Comparison of ENCODE assay signal across 13 cellular contexts in the genomic region with DNA sequence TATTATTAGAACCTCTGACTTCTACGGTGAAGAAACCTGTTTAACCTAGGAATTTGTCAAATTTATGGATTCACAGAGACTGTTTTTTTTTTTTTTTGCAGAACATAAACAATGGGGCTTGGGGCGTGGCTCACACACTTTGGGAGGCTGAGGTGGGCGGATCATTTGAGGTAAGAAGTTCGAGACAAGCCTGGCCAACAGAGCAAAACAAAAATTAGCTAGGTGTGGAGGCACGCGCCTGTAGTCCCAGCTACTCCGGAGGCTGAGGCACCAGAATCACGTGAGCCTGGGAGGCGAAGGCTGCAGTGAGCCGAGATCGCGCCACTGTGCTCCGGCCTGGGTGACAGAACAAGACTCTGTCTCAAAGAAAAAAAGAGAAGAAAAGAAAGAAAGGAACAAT. TPM values are rescaled to one million over a fixed set of nuclear protein-coding genes. Genes with fewer than 3 reads are reported as not detected.
A peak's percentile ranks its signal among the peaks of the same experiment; 100 is the strongest.
DNase-seq lines count a peak whose midpoint lies in the region; ATAC-seq and TF ChIP-seq lines count a peak whose summit lies in the region.
"Had no signal": no experiment of that assay in that cellular context is flagged by ENCODE, and none has a peak within 500 bp of the region (broad histone marks: within the 10 kb centered on the region; RNA-seq: fewer than 3 reads in every experiment).

No MANE protein-coding gene starts in this region.

- H3K27me3 Mint-ChIP-seq in activated CD4-positive, alpha-beta T cell treated with anti-CD3 and anti-CD28 coated beads for 36 hours = no peaks in the 10 kb centered on the region
- H3K27me3 Mint-ChIP-seq in HFFc6 (ENCODE audit: insufficient read depth) = peaks cover 5% of the 10 kb centered on the region
- H3K27me3 Mint-ChIP-seq in activated naive CD8-positive, alpha-beta T cell treated with anti-CD3 and anti-CD28 coated beads, Interleukin-2, amount 10 ng/mL, durations not matched to agents 7 days and 5 days = no peaks in the 10 kb centered on the region
- H3K27me3 Mint-ChIP-seq in nephron progenitor cell (ENCODE audit: low read depth, poor library complexity) = no peaks in the 10 kb centered on the region

- H3K4me1 Mint-ChIP-seq in activated CD4-positive, alpha-beta T cell treated with anti-CD3 and anti-CD28 coated beads for 36 hours = peaks cover 42% of the 10 kb centered on the region
- peaks cover 41% of the 10 kb centered on the region for H3K4me1 Mint-ChIP-seq in HFFc6 (ENCODE audit: low read depth)
- H3K4me1 Mint-ChIP-seq in activated naive CD8-positive, alpha-beta T cell treated with anti-CD3 and anti-CD28 coated beads, Interleukin-2, amount 10 ng/mL, durations not matched to agents 7 days and 5 days = peaks cover 32% of the 10 kb centered on the region
- peaks cover 29% of the 10 kb centered on the region for H3K4me1 Mint-ChIP-seq in nephron progenitor cell

- no peak for ATAC-seq in activated CD4-positive, alpha-beta T cell treated with anti-CD3 and anti-CD28 coated beads for 36 hours
- no peak for ATAC-seq in activated naive CD8-positive, alpha-beta T cell treated with anti-CD3 and anti-CD28 coated beads, Interleukin-2, amount 10 ng/mL, durations not matched to agents 7 days and 5 days (ENCODE audit: low read depth)
- ATAC-seq in HG02885 (IDR thresholded peaks at IDR 0.05; ENCODE audit: poor library complexity, unreplicated experiment) = no peak
- ATAC-seq in sciatic nerve = no peak

- CTCF ChIA-PET in activated CD4-positive, alpha-beta T cell treated with anti-CD3 and anti-CD28 coated beads for 36 hours (lab: Charles Lee) = interaction anchor here (1.1 to 6.9 kb wide), 3 partner anchors 10 to 20 kb away, joined by 3 to 56 read pairs (median 11); partner anchors contain the start of gene RPL24

- DNase-seq in activated CD4-positive, alpha-beta T cell treated with anti-CD3 and anti-CD28 coated beads for 36 hours = no peak
- DNase-seq in activated CD4-positive, alpha-beta T cell treated with anti-CD3 and anti-CD28 coated beads, Interleukin-2, amount 50 U/mL, for 4 hours = no peak
- DNase-seq in HFFc6 (no peak), nephron progenitor cell (no peak), NCI-H748 (lab: John Stamatoyannopoulos, UW; ENCODE audit: unreplicated experiment) (no peak), sciatic nerve (ENCODE audit: low spot score) (no peak)
- DNase-seq in activated naive CD8-positive, alpha-beta T cell treated with anti-CD3 and anti-CD28 coated beads, Interleukin-2, amount 10 ng/mL, durations not matched to agents 7 days and 5 days = no peak
- DNase-seq: dermis blood vessel endothelial cell, EL, NCI-H2107, NCI-H774, uterus had no signal

- POLR2A ChIA-PET in activated CD4-positive, alpha-beta T cell treated with anti-CD3 and anti-CD28 coated beads for 36 hours (lab: Charles Lee) = interaction anchor here (0.6 kb wide), 1 partner anchor 109 kb away, joined by 3 read pairs; no protein-coding TSS in a partner anchor
- POLR2A ChIA-PET in activated naive CD8-positive, alpha-beta T cell treated with anti-CD3 and anti-CD28 coated beads, Interleukin-2, amount 10 ng/mL, durations not matched to agents 7 days and 5 days (lab: Charles Lee) = interaction anchor here (0.6 to 2.6 kb wide), 6 partner anchors 10 to 1586 kb away, joined by 3 to 7 read pairs (median 4); partner anchors contain the start of genes NXPE3 and RPL24

- H3K36me3 Mint-ChIP-seq in activated CD4-positive, alpha-beta T cell treated with anti-CD3 and anti-CD28 coated beads for 36 hours (ENCODE audit: low read depth) = peaks cover 47% of the 10 kb centered on the region
- peaks cover 14% of the 10 kb centered on the region; the same call in 1 of the 2 replicates for H3K36me3 Mint-ChIP-seq in HFFc6 (ENCODE audit: low read depth)
- peaks cover 7% of the 10 kb centered on the region for H3K36me3 Mint-ChIP-seq in activated naive CD8-positive, alpha-beta T cell treated with anti-CD3 and anti-CD28 coated beads, Interleukin-2, amount 10 ng/mL, durations not matched to agents 7 days and 5 days
- peaks cover 40% of the 10 kb centered on the region for H3K36me3 Mint-ChIP-seq in nephron progenitor cell (ENCODE audit: low read depth)

- H3K4me3 Mint-ChIP-seq in activated CD4-positive, alpha-beta T cell treated with anti-CD3 and anti-CD28 coated beads for 36 hours = peak overlapping the region; percentile 7
- H3K4me3 Mint-ChIP-seq in HFFc6 (peak overlapping the region; percentile 20; the same call in 1 of the 2 replicates), nephron progenitor cell (peak overlapping the region; percentile 59)
- peak overlapping the region; percentile 51 for H3K4me3 Mint-ChIP-seq in activated naive CD8-positive, alpha-beta T cell treated with anti-CD3 and anti-CD28 coated beads, Interleukin-2, amount 10 ng/mL, durations not matched to agents 7 days and 5 days

- H3K27ac Mint-ChIP-seq in activated CD4-positive, alpha-beta T cell treated with anti-CD3 and anti-CD28 coated beads for 36 hours = peak overlapping the region; percentile 25
- H3K27ac Mint-ChIP-seq in HFFc6 (no peak overlapping the region), nephron progenitor cell (no peak overlapping the region)
- peak overlapping the region; percentile 54 for H3K27ac Mint-ChIP-seq in activated naive CD8-positive, alpha-beta T cell treated with anti-CD3 and anti-CD28 coated beads, Interleukin-2, amount 10 ng/mL, durations not matched to agents 7 days and 5 days

- intact Hi-C loops in activated CD4-positive, alpha-beta T cell treated with anti-CD3 and anti-CD28 coated beads for 36 hours (cut with DNase I, micrococcal nuclease) = no loop called here
- intact Hi-C loops in sciatic nerve (cut with DNase I) = no loop called here

- no peaks in the 10 kb centered on the region for H3K9me3 Mint-ChIP-seq in activated CD4-positive, alpha-beta T cell treated with anti-CD3 and anti-CD28 coated beads for 36 hours (ENCODE audit: low read depth)
- H3K9me3 Mint-ChIP-seq in HFFc6 (no peaks in the 10 kb centered on the region), nephron progenitor cell (no peaks in the 10 kb centered on the region)
- H3K9me3 Mint-ChIP-seq in activated naive CD8-positive, alpha-beta T cell treated with anti-CD3 and anti-CD28 coated beads, Interleukin-2, amount 10 ng/mL, durations not matched to agents 7 days and 5 days = no peaks in the 10 kb centered on the region

- TF ChIP-seq CTCF in HFFc6 (IDR thresholded peaks at IDR 0.05) (no peak), nephron progenitor cell (IDR thresholded peaks at IDR 0.05) (no peak)

RNA-seq across cellular contexts. Expression of gene ZBTB11, which starts 3.0 kb away (rescaled TPM):
- 10 to 100 TPM; 25.1 to 26.0 TPM for total RNA-seq in activated CD4-positive, alpha-beta T cell treated with anti-CD3 and anti-CD28 coated beads for 36 hours
- total RNA-seq in HFFc6 (2021; fragmentation: NEBNext Ultra II Directional; extraction: Animal tissue kit (Norgen Biotek cat#: 25700)) = 10 to 100 TPM; 13.0 to 16.3 (median 15.5) TPM
- 10 to 100 TPM; 35.0 to 35.3 TPM for total RNA-seq in activated naive CD8-positive, alpha-beta T cell treated with anti-CD3 and anti-CD28 coated beads, Interleukin-2, amount 10 ng/mL, durations not matched to agents 7 days and 5 days
- 23.2 TPM for total RNA-seq in sciatic nerve

RNA-seq across cellular contexts. Expression of gene RPL24, which starts 12.6 kb away (rescaled TPM):
- 1,000 to 10,000 TPM; 1,807 to 1,945 TPM for total RNA-seq in activated CD4-positive, alpha-beta T cell treated with anti-CD3 and anti-CD28 coated beads for 36 hours
- 1,000 to 10,000 TPM in 5 of 6 experiments, 100 to 1,000 TPM in 1; 995 to 1,172 (median 1,151) TPM for total RNA-seq in HFFc6 (2021; fragmentation: NEBNext Ultra II Directional; extraction: Animal tissue kit (Norgen Biotek cat#: 25700))
- total RNA-seq in activated naive CD8-positive, alpha-beta T cell treated with anti-CD3 and anti-CD28 coated beads, Interleukin-2, amount 10 ng/mL, durations not matched to agents 7 days and 5 days = 1,000 to 10,000 TPM; 1,017 to 1,034 TPM
- total RNA-seq in sciatic nerve = 778 TPM

RNA-seq across cellular contexts. Expression of gene CEP97, which starts 50.5 kb away (rescaled TPM):
- total RNA-seq in activated CD4-positive, alpha-beta T cell treated with anti-CD3 and anti-CD28 coated beads for 36 hours = 10 to 100 TPM; 18.1 to 20.0 TPM
- total RNA-seq in HFFc6 (2021; fragmentation: NEBNext Ultra II Directional; extraction: Animal tissue kit (Norgen Biotek cat#: 25700)) = 10 to 100 TPM; 10.6 to 17.4 (median 14.0) TPM
- 10 to 100 TPM; 21.5 TPM for total RNA-seq in activated naive CD8-positive, alpha-beta T cell treated with anti-CD3 and anti-CD28 coated beads, Interleukin-2, amount 10 ng/mL, durations not matched to agents 7 days and 5 days
- total RNA-seq in sciatic nerve = 19.2 TPM

Comparison
In these comparisons a context has a peak if more than half of its experiments do, and no peak if none do; other contexts are left out.
1. H3K27ac Mint-ChIP-seq: peak in activated CD4-positive, alpha-beta T cell treated with anti-CD3 and anti-CD28 coated beads for 36 hours (single experiment) and activated naive CD8-positive, alpha-beta T cell treated with anti-CD3 and anti-CD28 coated beads, Interleukin-2, amount 10 ng/mL, durations not matched to agents 7 days and 5 days (single experiment); none in HFFc6 (single experiment) and nephron progenitor cell (single experiment).
2. H3K4me3 Mint-ChIP-seq: peak in every context shown above with its lines; median percentile 59 in nephron progenitor cell; 51 in activated naive CD8-positive, alpha-beta T cell treated with anti-CD3 and anti-CD28 coated beads, Interleukin-2, amount 10 ng/mL, durations not matched to agents 7 days and 5 days; 20 in HFFc6; 7 in activated CD4-positive, alpha-beta T cell treated with anti-CD3 and anti-CD28 coated beads for 36 hours.